25 cellular contexts compared by ENCODE assay signal in genomic region chr6:121600389-121601233, GRCh38.
"Had no signal": no experiment of that assay in that cellular context is flagged by ENCODE, and none has a peak within 500 bp of the region (broad histone marks: within the 10 kb centered on the region; RNA-seq: fewer than 3 reads in every experiment).

No MANE protein-coding gene starts in this region.

- H3K36me3 Mint-ChIP-seq: activated CD8-positive, alpha-beta memory T cell treated with anti-CD3 and anti-CD28 coated beads, Interleukin-2, amount 10 ng/mL, durations not matched to agents 7 days and 5 days; activated naive CD4-positive, alpha-beta T cell treated with anti-CD3 and anti-CD28 coated beads, Interleukin-2, amount 10 ng/mL, durations not matched to agents 7 days and 5 days; activated naive CD8-positive, alpha-beta T cell treated with anti-CD3 and anti-CD28 coated beads, Interleukin-2, amount 10 ng/mL, durations not matched to agents 7 days and 5 days; T-cell had no signal

- H3K36me3 ChIP-seq: adrenal gland, SJSA1 had no signal

- H3K4me3 ChIP-seq: adrenal gland, SJSA1 had no signal

- H3K4me1 ChIP-seq: adrenal gland had no signal

- H3K4me1 Mint-ChIP-seq: activated B cell treated with CpG ODN at 0.5 μM for 24 hours; activated CD4-positive, alpha-beta T cell treated with anti-CD3 and anti-CD28 coated beads, Interleukin-2, amount 10 ng/mL, durations not matched to agents 24 days and 14 days; activated CD8-positive, alpha-beta memory T cell treated with anti-CD3 and anti-CD28 coated beads, Interleukin-2, amount 10 ng/mL, durations not matched to agents 7 days and 5 days; activated naive CD4-positive, alpha-beta T cell treated with anti-CD3 and anti-CD28 coated beads, Interleukin-2, amount 10 ng/mL, durations not matched to agents 7 days and 5 days; activated naive CD8-positive, alpha-beta T cell treated with anti-CD3 and anti-CD28 coated beads, Interleukin-2, amount 10 ng/mL, durations not matched to agents 7 days and 5 days; T-cell had no signal

- H3K4me3 Mint-ChIP-seq: activated B cell treated with CpG ODN at 0.5 μM for 24 hours; activated CD4-positive, alpha-beta T cell treated with anti-CD3 and anti-CD28 coated beads, Interleukin-2, amount 10 ng/mL, durations not matched to agents 24 days and 14 days; activated CD8-positive, alpha-beta memory T cell treated with anti-CD3 and anti-CD28 coated beads, Interleukin-2, amount 10 ng/mL, durations not matched to agents 7 days and 5 days; activated naive CD4-positive, alpha-beta T cell treated with anti-CD3 and anti-CD28 coated beads, Interleukin-2, amount 10 ng/mL, durations not matched to agents 7 days and 5 days; activated naive CD8-positive, alpha-beta T cell treated with anti-CD3 and anti-CD28 coated beads, Interleukin-2, amount 10 ng/mL, durations not matched to agents 7 days and 5 days; activated T-cell treated with anti-CD3 and anti-CD28 coated beads, Interleukin-2, amount 50 U/mL, for 4 hours; T-cell had no signal

- H3K27ac Mint-ChIP-seq: activated B cell treated with CpG ODN at 0.5 μM for 24 hours; activated CD4-positive, alpha-beta T cell treated with anti-CD3 and anti-CD28 coated beads, Interleukin-2, amount 10 ng/mL, durations not matched to agents 24 days and 14 days; activated CD8-positive, alpha-beta memory T cell treated with anti-CD3 and anti-CD28 coated beads, Interleukin-2, amount 10 ng/mL, durations not matched to agents 7 days and 5 days; activated naive CD4-positive, alpha-beta T cell treated with anti-CD3 and anti-CD28 coated beads, Interleukin-2, amount 10 ng/mL, durations not matched to agents 7 days and 5 days; activated naive CD8-positive, alpha-beta T cell treated with anti-CD3 and anti-CD28 coated beads, Interleukin-2, amount 10 ng/mL, durations not matched to agents 7 days and 5 days; T-cell had no signal

- H3K27me3 ChIP-seq: adrenal gland, SJSA1 had no signal

- H3K9me3 ChIP-seq: adrenal gland, SJSA1 had no signal

- H3K9me3 Mint-ChIP-seq: activated B cell treated with CpG ODN at 0.5 μM for 24 hours; activated CD4-positive, alpha-beta T cell treated with anti-CD3 and anti-CD28 coated beads, Interleukin-2, amount 10 ng/mL, durations not matched to agents 24 days and 14 days; activated naive CD4-positive, alpha-beta T cell treated with anti-CD3 and anti-CD28 coated beads, Interleukin-2, amount 10 ng/mL, durations not matched to agents 7 days and 5 days; activated naive CD8-positive, alpha-beta T cell treated with anti-CD3 and anti-CD28 coated beads, Interleukin-2, amount 10 ng/mL, durations not matched to agents 7 days and 5 days; T-cell had no signal

- ATAC-seq: activated CD8-positive, alpha-beta memory T cell treated with anti-CD3 and anti-CD28 coated beads, Interleukin-2, amount 10 ng/mL, durations not matched to agents 7 days and 5 days; activated T-cell treated with anti-CD3 and anti-CD28 coated beads, Interleukin-2, amount 50 U/mL, for 4 hours; T-cell had no signal

- H3K27me3 Mint-ChIP-seq: activated B cell treated with CpG ODN at 0.5 μM for 24 hours; activated CD4-positive, alpha-beta T cell treated with anti-CD3 and anti-CD28 coated beads, Interleukin-2, amount 10 ng/mL, durations not matched to agents 24 days and 14 days; activated CD8-positive, alpha-beta memory T cell treated with anti-CD3 and anti-CD28 coated beads, Interleukin-2, amount 10 ng/mL, durations not matched to agents 7 days and 5 days; activated naive CD4-positive, alpha-beta T cell treated with anti-CD3 and anti-CD28 coated beads, Interleukin-2, amount 10 ng/mL, durations not matched to agents 7 days and 5 days; activated naive CD8-positive, alpha-beta T cell treated with anti-CD3 and anti-CD28 coated beads, Interleukin-2, amount 10 ng/mL, durations not matched to agents 7 days and 5 days; T-cell had no signal

- DNase-seq: activated B cell treated with CpG ODN at 0.5 μM for 24 hours; activated CD4-positive, alpha-beta T cell treated with anti-CD3 and anti-CD28 coated beads for 1 hour; activated CD4-positive, alpha-beta T cell treated with anti-CD3 and anti-CD28 coated beads, Interleukin-2, amount 10 ng/mL, durations not matched to agents 24 days and 14 days; activated CD4-positive, alpha-beta T cell treated with anti-CD3 and anti-CD28 coated beads, Interleukin-2, amount 50 U/mL, for 48 hours; activated CD8-positive, alpha-beta memory T cell treated with anti-CD3 and anti-CD28 coated beads, Interleukin-2, amount 10 ng/mL, durations not matched to agents 7 days and 5 days; activated gamma-delta T cell; activated naive CD4-positive, alpha-beta T cell treated with anti-CD3 and anti-CD28 coated beads, Interleukin-2, amount 10 ng/mL, durations not matched to agents 7 days and 5 days; activated naive CD8-positive, alpha-beta T cell treated with anti-CD3 and anti-CD28 coated beads, Interleukin-2, amount 10 ng/mL, durations not matched to agents 7 days and 5 days; activated T-cell treated with anti-CD3 and anti-CD28 coated beads, Interleukin-2, amount 50 U/mL, for 4 hours; adrenal gland; anterior cingulate cortex; Kasumi-1; KBM-7; NCI-H1105 treated with DMSO at 0.1 percent for 48 hours; NCI-H1436 treated with DMSO at 0.1 percent for 48 hours; NCI-H187 treated with DMSO at 0.1 percent for 48 hours; NCI-H2107; NCI-H345; NCI-H510A; NCI-H526 treated with DMSO at 0.1 percent for 48 hours; SHP77; T-cell; T-helper 2 cell; T1000 had no signal

- H3K27ac ChIP-seq: adrenal gland, SJSA1 had no signal
